ENCODE assay signal across 9 cellular contexts in the genomic region with DNA sequence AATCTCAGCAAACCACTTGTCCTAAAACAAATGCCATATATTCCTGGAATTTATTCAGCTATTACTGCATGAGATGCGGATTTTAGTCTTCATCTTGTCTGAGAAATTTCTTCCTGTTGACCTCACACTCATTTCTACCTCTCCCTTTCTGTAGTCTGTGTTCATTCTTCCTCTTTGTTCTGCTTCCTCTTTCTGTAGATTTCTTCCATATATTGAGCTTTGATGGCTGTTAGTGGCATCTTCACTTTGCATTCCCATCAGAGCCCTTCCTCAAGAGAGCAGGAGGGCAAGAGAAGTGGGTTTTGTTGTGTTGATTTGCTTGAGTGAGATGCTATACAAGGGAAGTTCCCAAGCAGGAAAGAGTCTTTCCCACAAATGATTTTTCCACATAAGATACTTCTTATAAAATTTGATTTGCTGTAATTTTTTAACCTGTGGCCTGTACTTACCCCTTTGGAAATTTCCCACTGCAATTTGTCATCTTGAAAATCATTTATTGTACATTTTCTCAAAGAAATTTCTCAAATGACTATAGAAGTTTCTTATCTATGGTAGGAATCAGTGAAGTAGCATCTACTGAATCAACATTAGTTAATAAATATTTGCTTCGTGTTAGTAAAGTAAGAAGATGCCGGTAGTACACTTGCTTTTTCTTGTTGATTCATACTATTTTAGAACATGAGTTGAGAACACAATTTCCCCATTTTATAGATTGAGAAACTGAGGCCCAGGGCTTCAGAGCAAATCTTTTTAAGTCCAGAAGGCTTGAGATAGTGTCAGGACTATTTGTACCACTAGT. TPM values are rescaled to one million over a fixed set of nuclear protein-coding genes. Genes with fewer than 3 reads are reported as not detected.
A peak's percentile ranks its signal among the peaks of the same experiment; 100 is the strongest.
DNase-seq lines count a peak whose midpoint lies in the region; ATAC-seq and TF ChIP-seq lines count a peak whose summit lies in the region.
"Had no signal": no experiment of that assay in that cellular context is flagged by ENCODE, and none has a peak within 500 bp of the region (broad histone marks: within the 10 kb centered on the region; RNA-seq: fewer than 3 reads in every experiment).

No MANE protein-coding gene starts in this region.

- peak overlapping the region; percentile 77 for H3K27ac ChIP-seq in RWPE2 (ENCODE audit: poor library complexity, severe bottlenecking)
- H3K27ac ChIP-seq in prostate gland = peak overlapping the region; percentile 16 to 58
- no peak overlapping the region for H3K27ac ChIP-seq in testis

- intact Hi-C loops in activated CD4-positive, alpha-beta T cell treated with anti-CD3 and anti-CD28 coated beads, Interleukin-2, amount 10 ng/mL, durations not matched to agents 24 days and 14 days (cut with micrococcal nuclease) = loop anchor here (5.0 kb wide), 1 partner anchor 43 kb away; the partner anchor contains the start of gene MAP3K4
- intact Hi-C loops in prostate gland (cut with DNase I) = no loop called here
- intact Hi-C loops in testis (cut with DNase I; ENCODE audit: low total_unique reads) = no loop called here

- ATAC-seq in HG02981 (IDR thresholded peaks at IDR 0.05; ENCODE audit: unreplicated experiment) (peak; percentile 36), RWPE2 (ENCODE audit: low read depth) (no peak)

- H3K27me3 Mint-ChIP-seq in activated CD4-positive, alpha-beta T cell treated with anti-CD3 and anti-CD28 coated beads, Interleukin-2, amount 10 ng/mL, durations not matched to agents 24 days and 14 days = no peaks in the 10 kb centered on the region

- no peaks in the 10 kb centered on the region for H3K27me3 ChIP-seq in RWPE2 (ENCODE audit: insufficient read depth, poor library complexity, severe bottlenecking)
- H3K27me3 ChIP-seq in prostate gland (replicated peaks; ENCODE audit: insufficient read depth) = no peaks in the 10 kb centered on the region
- no peaks in the 10 kb centered on the region for H3K27me3 ChIP-seq in testis

- 75% methylated on average over 3 of the region's 3 CpGs for WGBS in prostate gland
- WGBS in testis, 2 donors = 92 to 96% methylated on average over 3 of the region's 3 CpGs

- H3K9me3 Mint-ChIP-seq in activated CD4-positive, alpha-beta T cell treated with anti-CD3 and anti-CD28 coated beads, Interleukin-2, amount 10 ng/mL, durations not matched to agents 24 days and 14 days = no peaks in the 10 kb centered on the region

- no peak for DNase-seq in activated CD4-positive, alpha-beta T cell treated with anti-CD3 and anti-CD28 coated beads, Interleukin-2, amount 10 ng/mL, durations not matched to agents 24 days and 14 days
- DNase-seq in activated CD4-positive, alpha-beta T cell treated with anti-CD3 and anti-CD28 coated beads, Interleukin-2, amount 50 U/mL, for 4 hours = no peak
- no peak for DNase-seq in RWPE2 (ENCODE audit: low spot score)
- DNase-seq in prostate gland (ENCODE audit: low spot score) = no peak
- DNase-seq in activated effector memory CD4-positive, alpha-beta T cell treated with anti-CD3 and anti-CD28 coated beads, Interleukin-2, amount 50 U/mL, for 16 hours = no peak
- no peak for DNase-seq in DMS53 (lab: John Stamatoyannopoulos, UW)
- DNase-seq in testis = no peak
- DNase-seq: NCI-H446 had no signal

- H3K9me3 ChIP-seq in RWPE2 (ENCODE audit: severe bottlenecking) (peaks cover 2% of the 10 kb centered on the region), prostate gland (no peaks in the 10 kb centered on the region), testis (no peaks in the 10 kb centered on the region)

- H3K4me3 ChIP-seq in RWPE2 (ENCODE audit: severe bottlenecking) (no peak overlapping the region), prostate gland (no peak overlapping the region), testis (no peak overlapping the region)

- H3K36me3 ChIP-seq in RWPE2 (ENCODE audit: low read depth) = peaks cover 40% of the 10 kb centered on the region
- no peaks in the 10 kb centered on the region for H3K36me3 ChIP-seq in prostate gland
- no peaks in the 10 kb centered on the region for H3K36me3 ChIP-seq in testis (ENCODE audit: low read depth, missing control alignments)

- TF ChIP-seq POLR2A in prostate gland (IDR thresholded peaks at IDR 0.05) = no peak
- no peak for TF ChIP-seq POLR2A in testis (IDR thresholded peaks at IDR 0.05)

- no peak overlapping the region for H3K4me3 Mint-ChIP-seq in activated CD4-positive, alpha-beta T cell treated with anti-CD3 and anti-CD28 coated beads, Interleukin-2, amount 10 ng/mL, durations not matched to agents 24 days and 14 days

- H3K4me1 ChIP-seq in RWPE2 (ENCODE audit: insufficient read depth, poor library complexity, severe bottlenecking) = peaks cover 63% of the 10 kb centered on the region
- peaks cover 1% of the 10 kb centered on the region for H3K4me1 ChIP-seq in prostate gland (replicated peaks)
- no peaks in the 10 kb centered on the region for H3K4me1 ChIP-seq in testis

- peak overlapping the region; percentile 14 for H3K27ac Mint-ChIP-seq in activated CD4-positive, alpha-beta T cell treated with anti-CD3 and anti-CD28 coated beads, Interleukin-2, amount 10 ng/mL, durations not matched to agents 24 days and 14 days

- peaks cover 6% of the 10 kb centered on the region for H3K4me1 Mint-ChIP-seq in activated CD4-positive, alpha-beta T cell treated with anti-CD3 and anti-CD28 coated beads, Interleukin-2, amount 10 ng/mL, durations not matched to agents 24 days and 14 days

- H3K36me3 Mint-ChIP-seq in activated CD4-positive, alpha-beta T cell treated with anti-CD3 and anti-CD28 coated beads, Interleukin-2, amount 10 ng/mL, durations not matched to agents 24 days and 14 days (ENCODE audit: low read depth) = peaks cover 9% of the 10 kb centered on the region

- TF ChIP-seq CTCF in RWPE2 (IDR thresholded peaks at IDR 0.05; ENCODE audit: poor library complexity, severe bottlenecking) = no peak
- TF ChIP-seq CTCF in prostate gland (IDR thresholded peaks at IDR 0.05) = no peak
- TF ChIP-seq CTCF in testis (IDR thresholded peaks at IDR 0.05) = no peak

RNA-seq across cellular contexts. Expression of gene MAP3K4, which starts 43.8 kb away (rescaled TPM):
- total RNA-seq in activated CD4-positive, alpha-beta T cell treated with anti-CD3 and anti-CD28 coated beads, Interleukin-2, amount 10 ng/mL, durations not matched to agents 24 days and 14 days = 41.0 and 50.4 TPM in 2 replicates
- total RNA-seq in prostate gland (10 to 100 TPM; 26.2 to 59.2 TPM), testis (10 to 100 TPM; 65.4 to 77.7 TPM)
- 45.0 TPM for polyA plus RNA-seq in testis (ENCODE audit: insufficient read depth, low read depth, low replicate concordance)

Comparison
In these comparisons a context has a peak if more than half of its experiments do, and no peak if none do; other contexts are left out.
1. H3K27ac ChIP-seq: peak in RWPE2 (single experiment) and prostate gland (2 of 2); none in testis (0 of 2).